ENCODE assay signal across 10 cellular contexts in the genomic region with DNA sequence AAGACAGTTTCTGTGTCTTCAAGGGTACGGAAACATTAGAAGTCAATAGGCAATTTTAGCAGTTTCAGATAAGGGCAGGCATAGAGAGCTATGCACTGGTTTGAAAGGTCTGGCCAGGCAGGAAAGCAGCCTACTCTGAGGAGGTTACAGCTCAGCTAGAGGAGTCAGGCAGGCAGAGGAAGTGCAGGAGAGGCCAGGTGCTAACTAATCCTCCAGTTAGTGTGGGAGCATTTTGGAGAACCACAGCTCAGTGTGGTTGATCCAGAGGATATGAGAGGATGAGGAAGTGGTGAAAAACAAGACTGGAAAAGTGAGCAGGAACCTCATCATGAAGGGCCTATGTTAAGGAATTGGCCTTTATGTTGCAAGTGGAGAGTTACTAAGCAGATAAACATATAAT.
DNase-seq lines count a peak whose midpoint lies in the region; ATAC-seq and TF ChIP-seq lines count a peak whose summit lies in the region.
"Had no signal": no experiment of that assay in that cellular context is flagged by ENCODE, and none has a peak within 500 bp of the region (broad histone marks: within the 10 kb centered on the region; RNA-seq: fewer than 3 reads in every experiment).

No MANE protein-coding gene starts in this region.

- peaks cover 43% of the 10 kb centered on the region for H3K27me3 Mint-ChIP-seq in progenitor cell of endocrine pancreas

- no peak overlapping the region for H3K27ac ChIP-seq in foreskin keratinocyte
- H3K27ac ChIP-seq: parathyroid adenoma, Peyer's patch had no signal

- no peaks in the 10 kb centered on the region for H3K9me3 Mint-ChIP-seq in progenitor cell of endocrine pancreas (ENCODE audit: low read depth)

- CTCF ChIA-PET in GM10248 (lab: Yijun Ruan, JAX): interaction anchor here (1.0 to 24.7 kb wide), 14 partner anchors 9 to 197 kb away, joined by 3 to 516 read pairs (median 6); no protein-coding TSS in a partner anchor
- CTCF ChIA-PET in HEK293T (lab: Yijun Ruan, JAX): interaction anchor here (0.5 to 3.8 kb wide), 3 partner anchors 9 to 289 kb away, joined by 3 to 37 read pairs (median 6); no protein-coding TSS in a partner anchor

- TF ChIP-seq CTCF in GM10248 (IDR thresholded peaks at IDR 0.05; ENCODE audit: control extremely low read depth, extremely low read depth, low read depth, missing control alignments): no peak
- TF ChIP-seq CTCF in foreskin keratinocyte (conservative IDR thresholded peaks at IDR 0.05): no peak
- no peak for TF ChIP-seq CTCF in progenitor cell of endocrine pancreas (IDR thresholded peaks at IDR 0.05; ENCODE audit: unreplicated experiment)

- DNase-seq in GM10248 (ENCODE audit: extremely low spot score) (peak; percentile 11), NOMO-1 (lab: John Stamatoyannopoulos, UW; ENCODE audit: unreplicated experiment in 2 of 2) (peak; percentile 9 to 23), foreskin keratinocyte (no peak), progenitor cell of endocrine pancreas (ENCODE audit: low spot score, unreplicated experiment) (no peak), HEK293T (ENCODE audit: extremely low spot score) (no peak)
- no peak for DNase-seq in stimulated activated CD4-positive, alpha-beta T cell treated with anti-CD3 and anti-CD28 coated beads, Interleukin-12 subunit alpha, Interleukin-12 subunit beta, amount 100 ng/mL, for 4 hours
- no peak for DNase-seq in activated T-cell treated with anti-CD3 and anti-CD28 coated beads, Interleukin-2, amount 50 U/mL, for 48 hours
- DNase-seq: Peyer's patch had no signal

- H3K4me3 Mint-ChIP-seq in progenitor cell of endocrine pancreas (ENCODE audit: low read depth): no peak overlapping the region

- ATAC-seq in GM21576 (IDR thresholded peaks at IDR 0.05; ENCODE audit: unreplicated experiment) (peak; percentile 38), foreskin keratinocyte (peak; percentile 62)

- no peaks in the 10 kb centered on the region for H3K4me1 Mint-ChIP-seq in progenitor cell of endocrine pancreas (ENCODE audit: low read depth)

- H3K36me3 Mint-ChIP-seq in progenitor cell of endocrine pancreas (ENCODE audit: insufficient read depth): no peaks in the 10 kb centered on the region

- H3K27ac Mint-ChIP-seq in progenitor cell of endocrine pancreas: no peak overlapping the region

- H3K4me1 ChIP-seq in foreskin keratinocyte: no peaks in the 10 kb centered on the region
- H3K4me1 ChIP-seq: parathyroid adenoma, Peyer's patch had no signal

- peaks cover 4% of the 10 kb centered on the region for H3K27me3 ChIP-seq in foreskin keratinocyte
- H3K27me3 ChIP-seq: Peyer's patch had no signal

- POLR2A ChIA-PET in GM10248 (lab: Yijun Ruan, JAX): no interaction called here
- POLR2A ChIA-PET in HEK293T (lab: Yijun Ruan, JAX): no interaction called here

TF ChIP-seq in HEK293T, 16 proteins besides CTCF, POLR2A, EP300 and RAD21:
- TF ChIP-seq ZNF384 (IDR thresholded peaks at IDR 0.05) (no peak), ELF4 (IDR thresholded peaks at IDR 0.05) (no peak), BHLHE40 (IDR thresholded peaks at IDR 0.05; ENCODE audit: borderline replicate concordance) (no peak), FOXK2 (IDR thresholded peaks at IDR 0.05) (no peak), SP1 (IDR thresholded peaks at IDR 0.05) (no peak), SUZ12 (IDR thresholded peaks at IDR 0.05) (no peak), FOXA1 (IDR thresholded peaks at IDR 0.05) (no peak), NFRKB (IDR thresholded peaks at IDR 0.05) (no peak), HDGF (IDR thresholded peaks at IDR 0.05; ENCODE audit: borderline replicate concordance) (no peak), ARNT (IDR thresholded peaks at IDR 0.05) (no peak)
- TF ChIP-seq, protein P1, sequence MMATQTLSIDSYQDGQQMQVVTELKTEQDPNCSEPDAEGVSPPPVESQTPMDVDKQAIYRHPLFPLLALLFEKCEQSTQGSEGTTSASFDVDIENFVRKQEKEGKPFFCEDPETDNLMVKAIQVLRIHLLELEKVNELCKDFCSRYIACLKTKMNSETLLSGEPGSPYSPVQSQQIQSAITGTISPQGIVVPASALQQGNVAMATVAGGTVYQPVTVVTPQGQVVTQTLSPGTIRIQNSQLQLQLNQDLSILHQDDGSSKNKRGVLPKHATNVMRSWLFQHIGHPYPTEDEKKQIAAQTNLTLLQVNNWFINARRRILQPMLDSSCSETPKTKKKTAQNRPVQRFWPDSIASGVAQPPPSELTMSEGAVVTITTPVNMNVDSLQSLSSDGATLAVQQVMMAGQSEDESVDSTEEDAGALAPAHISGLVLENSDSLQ (IDR thresholded peaks at IDR 0.05): no peak

Comparison
In these comparisons a context has a peak if more than half of its experiments do, and no peak if none do; other contexts are left out.
1. DNase-seq: peak in GM10248 (single experiment) and NOMO-1 (2 of 2); none in foreskin keratinocyte (0 of 2), stimulated activated CD4-positive, alpha-beta T cell treated with anti-CD3 and anti-CD28 coated beads, Interleukin-12 subunit alpha, Interleukin-12 subunit beta, amount 100 ng/mL, for 4 hours (single experiment), progenitor cell of endocrine pancreas (single experiment), activated T-cell treated with anti-CD3 and anti-CD28 coated beads, Interleukin-2, amount 50 U/mL, for 48 hours (0 of 2) and HEK293T (single experiment).